1 cellular context compared by ENCODE assay signal in the genomic region with DNA sequence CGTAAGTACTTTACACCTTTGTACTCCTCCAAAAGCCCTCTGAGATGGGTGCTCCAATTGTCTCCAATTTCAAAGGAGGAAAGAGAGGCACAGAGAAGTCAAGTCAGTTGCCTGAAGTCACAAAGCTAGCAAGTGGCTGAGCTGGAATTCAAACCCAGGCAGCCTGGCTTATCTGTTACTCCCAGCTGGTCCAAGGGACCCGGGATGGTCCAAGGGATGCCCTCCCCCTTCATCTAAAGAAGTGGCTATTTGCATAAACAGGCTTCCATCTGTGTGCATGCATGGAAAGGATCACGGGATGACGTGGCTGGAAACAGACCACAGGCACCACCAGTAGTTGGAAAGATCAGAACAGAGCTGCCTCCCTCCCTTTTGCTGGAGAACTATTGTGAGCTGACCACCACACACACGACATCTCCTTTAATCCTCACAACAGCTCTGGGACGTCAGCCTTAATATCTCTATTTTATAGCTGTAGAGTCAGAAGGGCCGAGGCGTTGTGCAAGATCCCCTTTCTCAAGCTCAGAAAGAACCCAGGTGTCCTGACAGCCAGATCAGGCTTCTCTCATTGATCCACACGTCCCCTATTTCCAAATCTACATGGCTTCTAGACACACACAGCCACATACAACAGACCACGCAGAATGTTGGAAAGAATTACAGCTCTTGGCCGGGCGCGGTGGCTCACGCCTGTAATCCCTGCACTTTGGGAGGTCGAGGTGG.
A peak's percentile ranks its signal among the peaks of the same experiment; 100 is the strongest.
TF ChIP-seq lines count a peak whose summit lies in the region.

No MANE protein-coding gene starts in this region.

TF ChIP-seq in K562, 482 proteins besides CTCF, POLR2A, EP300 and RAD21 (continued from another document and continues in another):
- TF ChIP-seq ZNF668 (CRISPR knock-in tag; IDR thresholded peaks at IDR 0.05) (no peak), KHSRP (IDR thresholded peaks at IDR 0.05) (no peak), DIDO1 (tag; IDR thresholded peaks at IDR 0.05; ENCODE audit: low read depth) (no peak), POLR3A (IDR thresholded peaks at IDR 0.05; ENCODE audit: borderline replicate concordance, extremely low read depth, insufficient read depth, insufficient read length) (no peak), MYC (IDR thresholded peaks at IDR 0.05; ENCODE audit: low read depth, low read length) (no peak), MYC (CRISPR knock-in tag; IDR thresholded peaks at IDR 0.05; ENCODE audit: borderline replicate concordance, low read depth) (no peak), TAL1 (IDR thresholded peaks at IDR 0.05) (peak; percentile 72), MAFG (tag; conservative IDR thresholded peaks at IDR 0.05) (0 out of 2 replicates have a peak, but pooled peaks have one; percentile 39), CTBP1 (IDR thresholded peaks at IDR 0.05; ENCODE audit: borderline replicate concordance) (peak; percentile 48; the same call in 1 of the 2 replicates), SP1 (CRISPR knock-in tag; IDR thresholded peaks at IDR 0.05) (peak; percentile 51; the same call in 1 of the 2 replicates), MNT (conservative IDR thresholded peaks at IDR 0.05) (no peak), ZNF551 (CRISPR knock-in tag; IDR thresholded peaks at IDR 0.05) (no peak), JUND (IDR thresholded peaks at IDR 0.05; ENCODE audit: borderline replicate concordance, low read depth, low read length) (peak; percentile 56; the same call in 1 of the 2 replicates), JUND (tag; IDR thresholded peaks at IDR 0.05; ENCODE audit: borderline replicate concordance, low read depth, low read length) (peak; percentile 35; the same call in 2 of the 3 replicates), NR2C1 (IDR thresholded peaks at IDR 0.05) (no peak), NR2C1 (tag; IDR thresholded peaks at IDR 0.05) (no peak), TCF3 (CRISPR knock-in tag; IDR thresholded peaks at IDR 0.05) (peak; percentile 86), MTA3 (IDR thresholded peaks at IDR 0.05; ENCODE audit: borderline replicate concordance) (no peak), MTA2 (IDR thresholded peaks at IDR 0.05; ENCODE audit: low read depth) (peak; percentile 61), POLR2AphosphoS2 (IDR thresholded peaks at IDR 0.05; ENCODE audit: low read length) (no peak), ZNF830 (CRISPR knock-in tag; IDR thresholded peaks at IDR 0.05) (no peak), SIN3B (IDR thresholded peaks at IDR 0.05; ENCODE audit: low read depth) (no peak), ZBTB40 (IDR thresholded peaks at IDR 0.05) (no peak), ZBTB40 (CRISPR knock-in tag; IDR thresholded peaks at IDR 0.05) (no peak), ZNF655 (CRISPR knock-in tag; IDR thresholded peaks at IDR 0.05) (no peak), RBBP5 (IDR thresholded peaks at IDR 0.05; ENCODE audit: borderline replicate concordance, insufficient read depth, low read length, poor library complexity, severe bottlenecking) (no peak), BRF1 (IDR thresholded peaks at IDR 0.05; ENCODE audit: borderline replicate concordance, extremely low read depth, insufficient read length) (no peak), FOS (IDR thresholded peaks at IDR 0.05; ENCODE audit: extremely low read depth, insufficient read length) (no peak), ZNF780A (CRISPR knock-in tag; IDR thresholded peaks at IDR 0.05) (no peak), ZSCAN32 (CRISPR knock-in tag; IDR thresholded peaks at IDR 0.05) (no peak), ZNF175 (CRISPR knock-in tag; IDR thresholded peaks at IDR 0.05; ENCODE audit: low read depth) (no peak)
- TF ChIP-seq, protein P1, sequence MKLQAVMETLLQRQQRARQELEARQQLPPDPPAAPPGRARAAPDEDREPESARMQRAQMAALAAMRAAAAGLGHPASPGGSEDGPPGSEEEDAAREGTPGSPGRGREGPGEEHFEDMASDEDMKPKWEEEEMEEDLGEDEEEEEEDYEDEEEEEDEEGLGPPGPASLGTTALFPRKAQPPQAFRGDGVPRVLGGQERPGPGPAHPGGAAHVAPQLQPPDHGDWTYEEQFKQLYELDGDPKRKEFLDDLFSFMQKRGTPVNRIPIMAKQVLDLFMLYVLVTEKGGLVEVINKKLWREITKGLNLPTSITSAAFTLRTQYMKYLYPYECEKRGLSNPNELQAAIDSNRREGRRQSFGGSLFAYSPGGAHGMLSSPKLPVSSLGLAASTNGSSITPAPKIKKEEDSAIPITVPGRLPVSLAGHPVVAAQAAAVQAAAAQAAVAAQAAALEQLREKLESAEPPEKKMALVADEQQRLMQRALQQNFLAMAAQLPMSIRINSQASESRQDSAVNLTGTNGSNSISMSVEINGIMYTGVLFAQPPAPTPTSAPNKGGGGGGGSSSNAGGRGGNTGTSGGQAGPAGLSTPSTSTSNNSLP (IDR thresholded peaks at IDR 0.05; ENCODE audit: borderline replicate concordance, low read depth, low read length), result no peak
- TF ChIP-seq, protein P2, sequence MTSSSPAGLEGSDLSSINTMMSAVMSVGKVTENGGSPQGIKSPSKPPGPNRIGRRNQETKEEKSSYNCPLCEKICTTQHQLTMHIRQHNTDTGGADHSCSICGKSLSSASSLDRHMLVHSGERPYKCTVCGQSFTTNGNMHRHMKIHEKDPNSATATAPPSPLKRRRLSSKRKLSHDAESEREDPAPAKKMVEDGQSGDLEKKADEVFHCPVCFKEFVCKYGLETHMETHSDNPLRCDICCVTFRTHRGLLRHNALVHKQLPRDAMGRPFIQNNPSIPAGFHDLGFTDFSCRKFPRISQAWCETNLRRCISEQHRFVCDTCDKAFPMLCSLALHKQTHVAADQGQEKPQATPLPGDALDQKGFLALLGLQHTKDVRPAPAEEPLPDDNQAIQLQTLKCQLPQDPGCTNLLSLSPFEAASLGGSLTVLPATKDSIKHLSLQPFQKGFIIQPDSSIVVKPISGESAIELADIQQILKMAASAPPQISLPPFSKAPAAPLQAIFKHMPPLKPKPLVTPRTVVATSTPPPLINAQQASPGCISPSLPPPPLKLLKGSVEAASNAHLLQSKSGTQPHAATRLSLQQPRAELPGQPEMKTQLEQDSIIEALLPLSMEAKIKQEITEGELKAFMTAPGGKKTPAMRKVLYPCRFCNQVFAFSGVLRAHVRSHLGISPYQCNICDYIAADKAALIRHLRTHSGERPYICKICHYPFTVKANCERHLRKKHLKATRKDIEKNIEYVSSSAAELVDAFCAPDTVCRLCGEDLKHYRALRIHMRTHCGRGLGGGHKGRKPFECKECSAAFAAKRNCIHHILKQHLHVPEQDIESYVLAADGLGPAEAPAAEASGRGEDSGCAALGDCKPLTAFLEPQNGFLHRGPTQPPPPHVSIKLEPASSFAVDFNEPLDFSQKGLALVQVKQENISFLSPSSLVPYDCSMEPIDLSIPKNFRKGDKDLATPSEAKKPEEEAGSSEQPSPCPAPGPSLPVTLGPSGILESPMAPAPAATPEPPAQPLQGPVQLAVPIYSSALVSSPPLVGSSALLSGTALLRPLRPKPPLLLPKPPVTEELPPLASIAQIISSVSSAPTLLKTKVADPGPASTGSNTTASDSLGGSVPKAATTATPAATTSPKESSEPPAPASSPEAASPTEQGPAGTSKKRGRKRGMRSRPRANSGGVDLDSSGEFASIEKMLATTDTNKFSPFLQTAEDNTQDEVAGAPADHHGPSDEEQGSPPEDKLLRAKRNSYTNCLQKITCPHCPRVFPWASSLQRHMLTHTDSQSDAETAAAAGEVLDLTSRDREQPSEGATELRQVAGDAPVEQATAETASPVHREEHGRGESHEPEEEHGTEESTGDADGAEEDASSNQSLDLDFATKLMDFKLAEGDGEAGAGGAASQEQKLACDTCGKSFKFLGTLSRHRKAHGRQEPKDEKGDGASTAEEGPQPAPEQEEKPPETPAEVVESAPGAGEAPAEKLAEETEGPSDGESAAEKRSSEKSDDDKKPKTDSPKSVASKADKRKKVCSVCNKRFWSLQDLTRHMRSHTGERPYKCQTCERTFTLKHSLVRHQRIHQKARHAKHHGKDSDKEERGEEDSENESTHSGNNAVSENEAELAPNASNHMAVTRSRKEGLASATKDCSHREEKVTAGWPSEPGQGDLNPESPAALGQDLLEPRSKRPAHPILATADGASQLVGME (CRISPR knock-in tag; IDR thresholded peaks at IDR 0.05), result no peak
- TF ChIP-seq, protein P3, sequence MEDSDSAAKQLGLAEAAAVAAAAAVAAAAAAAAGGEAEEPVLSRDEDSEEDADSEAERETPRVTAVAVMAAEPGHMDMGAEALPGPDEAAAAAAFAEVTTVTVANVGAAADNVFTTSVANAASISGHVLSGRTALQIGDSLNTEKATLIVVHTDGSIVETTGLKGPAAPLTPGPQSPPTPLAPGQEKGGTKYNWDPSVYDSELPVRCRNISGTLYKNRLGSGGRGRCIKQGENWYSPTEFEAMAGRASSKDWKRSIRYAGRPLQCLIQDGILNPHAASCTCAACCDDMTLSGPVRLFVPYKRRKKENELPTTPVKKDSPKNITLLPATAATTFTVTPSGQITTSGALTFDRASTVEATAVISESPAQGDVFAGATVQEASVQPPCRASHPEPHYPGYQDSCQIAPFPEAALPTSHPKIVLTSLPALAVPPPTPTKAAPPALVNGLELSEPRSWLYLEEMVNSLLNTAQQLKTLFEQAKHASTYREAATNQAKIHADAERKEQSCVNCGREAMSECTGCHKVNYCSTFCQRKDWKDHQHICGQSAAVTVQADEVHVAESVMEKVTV (CRISPR knock-in tag; IDR thresholded peaks at IDR 0.05), result no peak
